In genomic region chr5:154367101-154367500, GRCh38 we compare ENCODE assay signal across 12 cellular contexts.
DNase-seq lines count a peak whose midpoint lies in the region; ATAC-seq and TF ChIP-seq lines count a peak whose summit lies in the region.
"Had no signal": no experiment of that assay in that cellular context is flagged by ENCODE, and none has a peak within 500 bp of the region (broad histone marks: within the 10 kb centered on the region; RNA-seq: fewer than 3 reads in every experiment).

No MANE protein-coding gene starts in this region.

- H3K9me3 Mint-ChIP-seq in activated naive CD4-positive, alpha-beta T cell treated with anti-CD3 and anti-CD28 coated beads, Interleukin-2, amount 50 U/mL, for 72 hours: no peaks in the 10 kb centered on the region
- no peaks in the 10 kb centered on the region for H3K9me3 Mint-ChIP-seq in activated naive CD4-positive, alpha-beta T cell treated with anti-CD3 and anti-CD28 coated beads, Interleukin-2, amount 10 ng/mL, durations not matched to agents 7 days and 5 days
- H3K9me3 Mint-ChIP-seq: activated CD8-positive, alpha-beta T cell treated with anti-CD3 and anti-CD28 coated beads for 36 hours; IgD-negative memory B cell had no signal

- no peaks in the 10 kb centered on the region for H3K36me3 ChIP-seq in thyroid gland

- no peaks in the 10 kb centered on the region for H3K27me3 Mint-ChIP-seq in activated naive CD4-positive, alpha-beta T cell treated with anti-CD3 and anti-CD28 coated beads, Interleukin-2, amount 10 ng/mL, durations not matched to agents 7 days and 5 days
- H3K27me3 Mint-ChIP-seq: activated CD8-positive, alpha-beta T cell treated with anti-CD3 and anti-CD28 coated beads for 36 hours; IgD-negative memory B cell had no signal

- H3K9me3 ChIP-seq in thyroid gland: no peaks in the 10 kb centered on the region

- H3K27me3 ChIP-seq in thyroid gland: no peaks in the 10 kb centered on the region

- peaks cover 27 to 50% of the 10 kb centered on the region in 2 donors for H3K4me1 ChIP-seq in thyroid gland

- no peak for DNase-seq in activated naive CD4-positive, alpha-beta T cell treated with anti-CD3 and anti-CD28 coated beads, Interleukin-2, amount 50 U/mL, for 72 hours (ENCODE audit: low spot score in 2 of 2)
- DNase-seq in activated naive CD4-positive, alpha-beta T cell treated with anti-CD3 and anti-CD28 coated beads, Interleukin-2, amount 10 ng/mL, durations not matched to agents 7 days and 5 days: no peak
- DNase-seq in dermis blood vessel endothelial cell (peak; percentile 39), thyroid gland (no peak), KG1 (lab: John Stamatoyannopoulos, UW) (no peak)
- no peak for DNase-seq in activated T-cell treated with anti-CD3 and anti-CD28 coated beads, Interleukin-2, amount 50 U/mL, for 1 hour
- DNase-seq in activated T-cell treated with anti-CD3 and anti-CD28 coated beads, Interleukin-2, amount 50 U/mL, for 48 hours: no peak
- DNase-seq: activated CD8-positive, alpha-beta T cell treated with anti-CD3 and anti-CD28 coated beads for 36 hours; cortex of kidney; NK-92 treated with Interleukin-12 subunit alpha and Interleukin-12 subunit beta, amount 100 ng/mL, for 24 hours had no signal

- CTCF ChIA-PET in activated naive CD4-positive, alpha-beta T cell treated with anti-CD3 and anti-CD28 coated beads, Interleukin-2, amount 10 ng/mL, durations not matched to agents 7 days and 5 days (lab: Charles Lee): no interaction called here

- 100% methylated on average over 1 of the region's 1 CpG for WGBS in thyroid gland, 2 donors

- no peak overlapping the region for H3K4me3 Mint-ChIP-seq in activated naive CD4-positive, alpha-beta T cell treated with anti-CD3 and anti-CD28 coated beads, Interleukin-2, amount 10 ng/mL, durations not matched to agents 7 days and 5 days
- H3K4me3 Mint-ChIP-seq: activated CD8-positive, alpha-beta T cell treated with anti-CD3 and anti-CD28 coated beads for 36 hours had no signal

- no peaks in the 10 kb centered on the region for H3K4me1 Mint-ChIP-seq in activated naive CD4-positive, alpha-beta T cell treated with anti-CD3 and anti-CD28 coated beads, Interleukin-2, amount 10 ng/mL, durations not matched to agents 7 days and 5 days

- no peak overlapping the region for H3K4me3 ChIP-seq in thyroid gland (replicated peaks in 1 of 3)

- peak overlapping the region; percentile 68 to 86 (median 68) for H3K27ac ChIP-seq in thyroid gland

- intact Hi-C loops in thyroid gland (cut with DNase I): no loop called here

- ATAC-seq in activated naive CD4-positive, alpha-beta T cell treated with anti-CD3 and anti-CD28 coated beads, Interleukin-2, amount 50 U/mL, for 72 hours: peak; percentile 14 to 84
- ATAC-seq in HG03196 (IDR thresholded peaks at IDR 0.05; ENCODE audit: unreplicated experiment): peak; percentile 76
- ATAC-seq: activated CD8-positive, alpha-beta T cell treated with anti-CD3 and anti-CD28 coated beads for 36 hours had no signal

- no peak for TF ChIP-seq POLR2A in thyroid gland (IDR thresholded peaks at IDR 0.05)

- no peak for TF ChIP-seq CTCF in thyroid gland (IDR thresholded peaks at IDR 0.05)

- no peaks in the 10 kb centered on the region for H3K36me3 Mint-ChIP-seq in activated naive CD4-positive, alpha-beta T cell treated with anti-CD3 and anti-CD28 coated beads, Interleukin-2, amount 50 U/mL, for 72 hours
- H3K36me3 Mint-ChIP-seq in activated naive CD4-positive, alpha-beta T cell treated with anti-CD3 and anti-CD28 coated beads, Interleukin-2, amount 10 ng/mL, durations not matched to agents 7 days and 5 days: peaks cover 1% of the 10 kb centered on the region

- H3K27ac Mint-ChIP-seq in activated naive CD4-positive, alpha-beta T cell treated with anti-CD3 and anti-CD28 coated beads, Interleukin-2, amount 50 U/mL, for 72 hours: no peak overlapping the region
- no peak overlapping the region for H3K27ac Mint-ChIP-seq in activated naive CD4-positive, alpha-beta T cell treated with anti-CD3 and anti-CD28 coated beads, Interleukin-2, amount 10 ng/mL, durations not matched to agents 7 days and 5 days
- H3K27ac Mint-ChIP-seq: activated CD8-positive, alpha-beta T cell treated with anti-CD3 and anti-CD28 coated beads for 36 hours had no signal
